8 cellular contexts compared by ENCODE assay signal in the genomic region with DNA sequence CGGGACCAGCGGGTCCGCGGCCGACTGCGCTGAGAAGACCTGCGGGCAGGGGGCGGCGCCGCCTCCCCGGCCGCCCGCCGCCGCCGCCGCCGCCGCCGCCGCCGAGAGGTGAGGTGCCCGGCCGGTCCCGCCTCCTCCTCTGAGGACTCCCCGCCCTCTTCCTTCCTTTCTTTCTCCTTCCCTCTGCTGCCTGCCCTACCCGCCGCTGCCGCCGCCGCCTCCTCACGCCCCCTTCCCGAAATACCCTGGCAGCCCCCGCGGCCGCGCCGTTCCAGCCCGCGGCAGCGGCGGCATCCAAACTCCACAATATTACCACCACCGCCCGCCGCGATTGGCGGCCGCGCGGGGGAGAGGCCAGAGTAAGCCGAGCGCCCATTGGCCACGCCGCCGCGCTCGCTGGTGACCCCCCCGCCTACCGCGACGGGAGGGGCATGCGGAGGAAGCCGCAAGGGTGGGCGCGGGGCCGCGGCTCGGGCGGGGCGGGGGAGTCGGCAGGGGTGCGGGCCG.
DNase-seq lines count a peak whose midpoint lies in the region; ATAC-seq and TF ChIP-seq lines count a peak whose summit lies in the region.

No MANE protein-coding gene starts in this region.

- H3K36me3 ChIP-seq in ascending aorta (no peaks in the 10 kb centered on the region), vagina (no peaks in the 10 kb centered on the region)

- H3K4me3 ChIP-seq in ascending aorta = peak overlapping the region; percentile 91 to 98
- peak overlapping the region; percentile 79 to 98 for H3K4me3 ChIP-seq in vagina

- H3K27ac ChIP-seq in ascending aorta (peak overlapping the region; percentile 72 to 73), vagina (peak overlapping the region; percentile 81)

- peak; percentile 56 for ATAC-seq in GM18499 (IDR thresholded peaks at IDR 0.05; ENCODE audit: insufficient read depth, unreplicated experiment)
- ATAC-seq in HG02840 (IDR thresholded peaks at IDR 0.05; ENCODE audit: low FRiP score, unreplicated experiment) = peak; percentile 76

- TF ChIP-seq POLR2A in vagina (IDR thresholded peaks at IDR 0.05) = peak in 1 of 2 donors; percentile 18

- H3K27me3 ChIP-seq in ascending aorta (no peaks in the 10 kb centered on the region), vagina (no peaks in the 10 kb centered on the region)

- TF ChIP-seq CTCF in ascending aorta (IDR thresholded peaks at IDR 0.05) (no peak), vagina (IDR thresholded peaks at IDR 0.05) (no peak)

- DNase-seq in NCI-H146 (lab: John Stamatoyannopoulos, UW) = peak; percentile 92
- DNase-seq in T-helper 2 cell = peak; percentile 64 to 84 (median 70)
- DNase-seq in ascending aorta (ENCODE audit: low spot score in 2 of 2) = peak; percentile 53 to 92
- DNase-seq in hepatic stellate cell (ENCODE audit: low spot score) = peak; percentile 86
- DNase-seq in renal cortical epithelial cell (ENCODE audit: low read depth) = peak; percentile 55
- no peak for DNase-seq in vagina (ENCODE audit: extremely low spot score in 2 of 2)

- intact Hi-C loops in ascending aorta (cut with DNase I) = loop anchor here (2.0 to 5.0 kb wide), 2 partner anchors 43 to 87 kb away; no protein-coding TSS in a partner anchor
- intact Hi-C loops in vagina (cut with DNase I) = no loop called here

- peaks cover 6 to 9% of the 10 kb centered on the region in 2 donors for H3K4me1 ChIP-seq in ascending aorta
- peaks cover 20% of the 10 kb centered on the region for H3K4me1 ChIP-seq in vagina

- H3K9me3 ChIP-seq in ascending aorta (no peaks in the 10 kb centered on the region), vagina (no peaks in the 10 kb centered on the region)

Comparison
In these comparisons a context has a peak if more than half of its experiments do, and no peak if none do; other contexts are left out.
1. DNase-seq: peak in NCI-H146 (single experiment), T-helper 2 cell (5 of 5), ascending aorta (2 of 2), hepatic stellate cell (single experiment) and renal cortical epithelial cell (single experiment); none in vagina (0 of 2).